8 cellular contexts compared by ENCODE assay signal in genomic region chr17:50630524-50631194, GRCh38. TPM values are rescaled to one million over a fixed set of nuclear protein-coding genes. Genes with fewer than 3 reads are reported as not detected.
DNase-seq lines count a peak whose midpoint lies in the region; ATAC-seq, FAIRE-seq and TF ChIP-seq lines count a peak whose summit lies in the region.

No MANE protein-coding gene starts in this region.

- WGBS in gastroesophageal sphincter (ENCODE audit: low coverage in 1 of 2), 2 donors = 77% methylated on average over 2 of the region's 7 CpGs; no CpG with 5 or more reads in 1 of the 2 donors

- TF ChIP-seq POLR2A in gastroesophageal sphincter (IDR thresholded peaks at IDR 0.05) = no peak

- peak; percentile 27 for DNase-seq in SIG-M5 treated with dmso at 0.1 percent for 504 hours (lab: John Stamatoyannopoulos, UW; ENCODE audit: unreplicated experiment)
- no peak for DNase-seq in SIG-M5 (lab: John Stamatoyannopoulos, UW)
- peak; percentile 66 for DNase-seq in NCI-H774 (lab: John Stamatoyannopoulos, UW)
- DNase-seq in activated T-cell treated with anti-CD3 and anti-CD28 coated beads, Interleukin-2, amount 50 U/mL, for 48 hours = peak; percentile 70 to 77
- peak; percentile 34 to 42 (median 41) for DNase-seq in stimulated activated CD4-positive, alpha-beta T cell treated with anti-CD3 and anti-CD28 coated beads, Interleukin-12 subunit alpha, Interleukin-12 subunit beta, amount 100 ng/mL, for 48 hours (ENCODE audit: low read depth in 2 of 3, low spot score in 1 of 3)
- no peak for DNase-seq in frontal cortex (ENCODE audit: low spot score in 2 of 2)

- no peak overlapping the region for H3K4me3 ChIP-seq in gastroesophageal sphincter

- no peak for TF ChIP-seq EP300 in gastroesophageal sphincter (IDR thresholded peaks at IDR 0.05)

- no peaks in the 10 kb centered on the region for H3K36me3 ChIP-seq in gastroesophageal sphincter

- peak in 3 of 4 experiments; percentile 74 to 86 (median 82) for TF ChIP-seq CTCF in gastroesophageal sphincter (IDR thresholded peaks at IDR 0.05)

- no peaks in the 10 kb centered on the region for H3K9me3 ChIP-seq in gastroesophageal sphincter

- H3K27ac ChIP-seq in gastroesophageal sphincter = no peak overlapping the region

- FAIRE-seq in frontal cortex (lab: Jason Lieb, UNC) = no peak

- no peak for ATAC-seq in gastroesophageal sphincter
- ATAC-seq in GM19324 (IDR thresholded peaks at IDR 0.05; ENCODE audit: low FRiP score, unreplicated experiment) = no peak

- H3K4me1 ChIP-seq in gastroesophageal sphincter = peaks cover 0 to 24% (median 15%) of the 10 kb centered on the region in 3 donors

- peaks cover 67% of the 10 kb centered on the region for H3K27me3 ChIP-seq in gastroesophageal sphincter

RNA-seq across cellular contexts. Expression of gene ABCC3, which starts 4.0 kb away (rescaled TPM):
- total RNA-seq in gastroesophageal sphincter (10 to 100 TPM in 1 of 4 donors, 1 to 10 TPM in 3; 2.0 to 18.7 (median 5.1) TPM), frontal cortex (not detected)

Comparison
In these comparisons a context has a peak if more than half of its experiments do, and no peak if none do; other contexts are left out.
1. DNase-seq: peak in SIG-M5 treated with dmso at 0.1 percent for 504 hours (single experiment), NCI-H774 (single experiment), activated T-cell treated with anti-CD3 and anti-CD28 coated beads, Interleukin-2, amount 50 U/mL, for 48 hours (2 of 2) and stimulated activated CD4-positive, alpha-beta T cell treated with anti-CD3 and anti-CD28 coated beads, Interleukin-12 subunit alpha, Interleukin-12 subunit beta, amount 100 ng/mL, for 48 hours (3 of 3); none in SIG-M5 (single experiment) and frontal cortex (0 of 2).